Comparison of ENCODE assay signal across 2 cellular contexts in genomic region chr20:3785240-3786125, GRCh38.
A peak's percentile ranks its signal among the peaks of the same experiment; 100 is the strongest.
TF ChIP-seq lines count a peak whose summit lies in the region.

No MANE protein-coding gene starts in this region.

TF ChIP-seq in HEK293, 187 proteins besides CTCF, POLR2A, EP300 and RAD21:
- TF ChIP-seq ZNF624 (tag by site-specific recombination; IDR thresholded peaks at IDR 0.05), result no peak
- no peak for TF ChIP-seq ZIC2 (tag by site-specific recombination; IDR thresholded peaks at IDR 0.05)
- TF ChIP-seq ZNF10 (tag by site-specific recombination; IDR thresholded peaks at IDR 0.05), result peak; percentile 15; the same call in 1 of the 2 replicates
- no peak for TF ChIP-seq ZNF473 (tag by site-specific recombination; IDR thresholded peaks at IDR 0.05)
- TF ChIP-seq HOXA7 (CRISPR knock-in tag; IDR thresholded peaks at IDR 0.05; ENCODE audit: borderline replicate concordance), result peak; percentile 45; the same call in 1 of the 2 replicates

TF ChIP-seq in K562, 482 proteins besides CTCF, POLR2A, EP300 and RAD21 (continues in another document):
- TF ChIP-seq CEBPG (CRISPR knock-in tag; IDR thresholded peaks at IDR 0.05) (peak; percentile 37; the same call in 1 of the 2 replicates), CEBPG (tag; conservative IDR thresholded peaks at IDR 0.05 in 1 of 2, IDR thresholded peaks at IDR 0.05 in 1 of 2) (no peak), GABPB1 (CRISPR knock-in tag; IDR thresholded peaks at IDR 0.05) (0 out of 2 replicates have a peak, but pooled peaks have one; percentile 4), SAFB (IDR thresholded peaks at IDR 0.05; ENCODE audit: borderline replicate concordance, low read depth, low read length) (0 out of 2 replicates have a peak, but pooled peaks have one; percentile 11), ZNF282 (CRISPR knock-in tag; IDR thresholded peaks at IDR 0.05) (peak; percentile 48; the same call in 1 of the 2 replicates), FOXJ2 (tag; IDR thresholded peaks at IDR 0.05) (no peak), ZKSCAN1 (IDR thresholded peaks at IDR 0.05; ENCODE audit: low read depth, low read length) (no peak), ARID4B (CRISPR knock-in tag; IDR thresholded peaks at IDR 0.05) (0 out of 2 replicates have a peak, but pooled peaks have one; percentile 67), DEAF1 (CRISPR knock-in tag; IDR thresholded peaks at IDR 0.05) (no peak), LEF1 (IDR thresholded peaks at IDR 0.05) (no peak), TRIM25 (IDR thresholded peaks at IDR 0.05; ENCODE audit: borderline replicate concordance) (no peak), BRD4 (IDR thresholded peaks at IDR 0.05) (no peak), POLR2G (IDR thresholded peaks at IDR 0.05; ENCODE audit: low read depth, low read length) (peak; percentile 5; the same call in 1 of the 2 replicates), USF1 (CRISPR knock-in tag; IDR thresholded peaks at IDR 0.05) (peak; percentile 37; the same call in 1 of the 2 replicates), CTBP1 (IDR thresholded peaks at IDR 0.05; ENCODE audit: borderline replicate concordance) (peak; percentile 43; the same call in 1 of the 2 replicates), ZC3H4 (CRISPR knock-in tag; IDR thresholded peaks at IDR 0.05; ENCODE audit: borderline replicate concordance) (peak; percentile 61; the same call in 1 of the 2 replicates), ZNF592 (IDR thresholded peaks at IDR 0.05) (peak; percentile 52; the same call in 1 of the 2 replicates), MBD2 (IDR thresholded peaks at IDR 0.05; ENCODE audit: borderline replicate concordance, low read depth) (no peak), STAG1 (CRISPR knock-in tag; IDR thresholded peaks at IDR 0.05; ENCODE audit: borderline replicate concordance) (0 out of 2 replicates have a peak, but pooled peaks have one; percentile 9), ZNF830 (CRISPR knock-in tag; IDR thresholded peaks at IDR 0.05) (no peak), MGA (IDR thresholded peaks at IDR 0.05) (peak; percentile 19; the same call in 1 of the 2 replicates), FIP1L1 (IDR thresholded peaks at IDR 0.05; ENCODE audit: low read depth, low read length, poor library complexity, severe bottlenecking) (peak; percentile 50), ZFX (CRISPR knock-in tag; IDR thresholded peaks at IDR 0.05) (peak; percentile 74)
